Comparison of ENCODE assay signal across 9 cellular contexts in genomic region chr19:28737021-28737525, GRCh38.
DNase-seq lines count a peak whose midpoint lies in the region; ATAC-seq, FAIRE-seq and TF ChIP-seq lines count a peak whose summit lies in the region.
"Had no signal": no experiment of that assay in that cellular context is flagged by ENCODE, and none has a peak within 500 bp of the region (broad histone marks: within the 10 kb centered on the region; RNA-seq: fewer than 3 reads in every experiment).

No MANE protein-coding gene starts in this region.

- H3K27ac Mint-ChIP-seq in activated CD8-positive, alpha-beta memory T cell treated with anti-CD3 and anti-CD28 coated beads, Interleukin-2, amount 10 ng/mL, durations not matched to agents 7 days and 5 days, result peak overlapping the region; percentile 60

- peaks cover 3% of the 10 kb centered on the region for H3K4me1 Mint-ChIP-seq in activated CD8-positive, alpha-beta memory T cell treated with anti-CD3 and anti-CD28 coated beads, Interleukin-2, amount 10 ng/mL, durations not matched to agents 7 days and 5 days

- no peaks in the 10 kb centered on the region for H3K79me2 ChIP-seq in hepatocyte

- peak overlapping the region; percentile 79 for H2AFZ ChIP-seq in hepatocyte

- no peaks in the 10 kb centered on the region for H4K20me1 ChIP-seq in hepatocyte (ENCODE audit: insufficient read depth, poor library complexity, severe bottlenecking)

- H3K27me3 Mint-ChIP-seq in activated CD8-positive, alpha-beta memory T cell treated with anti-CD3 and anti-CD28 coated beads, Interleukin-2, amount 10 ng/mL, durations not matched to agents 7 days and 5 days, result no peaks in the 10 kb centered on the region

- H3K4me3 ChIP-seq in hepatocyte (no peak overlapping the region), small intestine (ENCODE audit: low read depth in 1 of 2, low read length in 2 of 2) (no peak overlapping the region)

- DNase-seq in activated CD8-positive, alpha-beta memory T cell treated with anti-CD3 and anti-CD28 coated beads, Interleukin-2, amount 10 ng/mL, durations not matched to agents 7 days and 5 days, result no peak
- DNase-seq in activated CD8-positive, alpha-beta memory T cell treated with anti-CD3 and anti-CD28 coated beads, Interleukin-2, amount 50 U/mL, for 48 hours, result no peak
- peak; percentile 67 for DNase-seq in MV-4-11 (lab: John Stamatoyannopoulos, UW)
- peak; percentile 1 for DNase-seq in amniotic stem cell (lab: John Stamatoyannopoulos, UW)
- peak; percentile 43 for DNase-seq in hepatocyte (ENCODE audit: low spot score)
- peak; percentile 49 for DNase-seq in small intestine
- no peak for DNase-seq in mucosa of gallbladder (ENCODE audit: low spot score)
- no peak for DNase-seq in GM12891 (ENCODE audit: insufficient read length, low spot score)

- FAIRE-seq in small intestine (lab: Jason Lieb, UNC) (no peak), GM12891 (lab: Jason Lieb, UNC) (no peak)
- FAIRE-seq: GM18507 had no signal

- H3K27me3 ChIP-seq in hepatocyte (no peaks in the 10 kb centered on the region), small intestine (ENCODE audit: control insufficient read depth in 2 of 2, insufficient read depth in 2 of 2, low read length in 2 of 2) (no peaks in the 10 kb centered on the region)

- H3K9me3 ChIP-seq in hepatocyte (ENCODE audit: low read depth) (no peaks in the 10 kb centered on the region), small intestine (ENCODE audit: control insufficient read depth, low read depth) (no peaks in the 10 kb centered on the region)

- H3K4me2 ChIP-seq in hepatocyte, result peak overlapping the region; percentile 55

- H3K9me2 ChIP-seq in hepatocyte (replicated peaks; ENCODE audit: insufficient read depth), result no peaks in the 10 kb centered on the region

- H3K36me3 ChIP-seq in hepatocyte (replicated peaks; ENCODE audit: insufficient read depth, low read depth) (no peaks in the 10 kb centered on the region), small intestine (ENCODE audit: control insufficient read depth in 2 of 2, insufficient read depth in 2 of 2, low read length in 2 of 2) (no peaks in the 10 kb centered on the region)

- 33% methylated on average over 3 of the region's 3 CpGs for WGBS in hepatocyte (ENCODE audit: low lambda C conversion rate, missing lambda C conversion rate)
- WGBS in small intestine, 3 donors, result 3 to 11% (median 4%) methylated on average over 3 of the region's 3 CpGs

- no peaks in the 10 kb centered on the region for H3K9me3 Mint-ChIP-seq in activated CD8-positive, alpha-beta memory T cell treated with anti-CD3 and anti-CD28 coated beads, Interleukin-2, amount 10 ng/mL, durations not matched to agents 7 days and 5 days (ENCODE audit: low read depth)

- peak; percentile 53 for ATAC-seq in activated CD8-positive, alpha-beta memory T cell treated with anti-CD3 and anti-CD28 coated beads, Interleukin-2, amount 10 ng/mL, durations not matched to agents 7 days and 5 days

- H3K36me3 Mint-ChIP-seq in activated CD8-positive, alpha-beta memory T cell treated with anti-CD3 and anti-CD28 coated beads, Interleukin-2, amount 10 ng/mL, durations not matched to agents 7 days and 5 days, result no peaks in the 10 kb centered on the region

- H3K4me3 Mint-ChIP-seq in activated CD8-positive, alpha-beta memory T cell treated with anti-CD3 and anti-CD28 coated beads, Interleukin-2, amount 10 ng/mL, durations not matched to agents 7 days and 5 days, result no peak overlapping the region

- H3K27ac ChIP-seq in hepatocyte, result no peak overlapping the region
- H3K27ac ChIP-seq in small intestine (ENCODE audit: low read depth in 1 of 2, low read length in 1 of 2), result no peak overlapping the region

- no peak for TF ChIP-seq POLR2A in GM12891 (IDR thresholded peaks at IDR 0.05; ENCODE audit: low read depth, low read length)

- peak; percentile 71 for TF ChIP-seq CTCF in hepatocyte (IDR thresholded peaks at IDR 0.05; ENCODE audit: poor library complexity)

- no peaks in the 10 kb centered on the region for H3K4me1 ChIP-seq in hepatocyte (ENCODE audit: insufficient read depth)
- no peaks in the 10 kb centered on the region for H3K4me1 ChIP-seq in small intestine (ENCODE audit: control insufficient read depth in 2 of 2, insufficient read depth in 1 of 2, low read depth in 1 of 2, low read length in 1 of 2)

- CTCF ChIA-PET in activated CD8-positive, alpha-beta memory T cell treated with anti-CD3 and anti-CD28 coated beads, Interleukin-2, amount 10 ng/mL, durations not matched to agents 7 days and 5 days (lab: Charles Lee), result interaction anchor here (0.6 to 2.2 kb wide), 9 partner anchors 9 to 528 kb away, joined by 3 to 30 read pairs (median 3); no protein-coding TSS in a partner anchor

TF ChIP-seq in GM12891, 5 proteins besides CTCF, POLR2A, EP300 and RAD21:
- TF ChIP-seq TAF1 (IDR thresholded peaks at IDR 0.05; ENCODE audit: low read depth, low read length) (no peak), POLR2AphosphoS5 (IDR thresholded peaks at IDR 0.05; ENCODE audit: low read depth, low read length) (no peak), SPI1 (IDR thresholded peaks at IDR 0.05; ENCODE audit: low read depth, low read length) (no peak), POU2F2 (IDR thresholded peaks at IDR 0.05; ENCODE audit: low read depth, low read length) (no peak)

Comparison
In these comparisons a context has a peak if more than half of its experiments do, and no peak if none do; other contexts are left out.
1. DNase-seq: peak in MV-4-11 (single experiment), amniotic stem cell (single experiment), hepatocyte (single experiment) and small intestine (single experiment); none in activated CD8-positive, alpha-beta memory T cell treated with anti-CD3 and anti-CD28 coated beads, Interleukin-2, amount 10 ng/mL, durations not matched to agents 7 days and 5 days (single experiment), activated CD8-positive, alpha-beta memory T cell treated with anti-CD3 and anti-CD28 coated beads, Interleukin-2, amount 50 U/mL, for 48 hours (single experiment), mucosa of gallbladder (single experiment) and GM12891 (single experiment).